1 cellular context compared by ENCODE assay signal in genomic region chr17:44465276-44465675, GRCh38.
TF ChIP-seq lines count a peak whose summit lies in the region.

No MANE protein-coding gene starts in this region.

TF ChIP-seq in WTC11, 78 proteins besides CTCF, POLR2A, EP300 and RAD21 (continued from another document):
- TF ChIP-seq HMGXB4 (CRISPR knock-in tag; IDR thresholded peaks at IDR 0.05), result no peak
- no peak for TF ChIP-seq IRF1 (CRISPR knock-in tag; IDR thresholded peaks at IDR 0.05)
- TF ChIP-seq ZMAT4 (CRISPR knock-in tag; IDR thresholded peaks at IDR 0.05), result no peak
- no peak for TF ChIP-seq ZNF425 (CRISPR knock-in tag; conservative IDR thresholded peaks at IDR 0.05)
- TF ChIP-seq NFE2L1 (CRISPR knock-in tag; IDR thresholded peaks at IDR 0.05), result no peak
- no peak for TF ChIP-seq ZNF219 (CRISPR knock-in tag; IDR thresholded peaks at IDR 0.05; ENCODE audit: borderline replicate concordance)
